In the genomic region with DNA sequence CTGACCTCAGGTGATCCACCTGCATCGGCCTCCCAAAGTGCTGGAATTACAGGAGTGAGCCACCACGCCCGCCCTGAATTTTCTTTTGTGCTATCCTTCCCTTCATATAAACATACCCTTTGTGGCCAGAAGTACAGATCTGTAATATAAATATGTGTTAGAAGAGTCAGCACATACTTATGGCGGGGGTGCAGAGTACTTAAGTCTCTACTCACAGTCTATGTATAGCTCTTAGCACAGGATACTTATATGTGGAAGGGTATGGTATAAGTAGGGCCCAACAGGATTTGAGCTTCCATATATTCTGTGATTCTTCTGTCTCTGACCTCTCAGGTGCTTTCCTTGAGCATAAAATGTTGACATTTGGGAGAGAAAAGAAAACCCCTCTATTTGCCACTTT, we compare ENCODE assay signal across 38 cellular contexts. TPM values are rescaled to one million over a fixed set of nuclear protein-coding genes. Genes with fewer than 3 reads are reported as not detected.
"Had no signal": no experiment of that assay in that cellular context is flagged by ENCODE, and none has a peak within 500 bp of the region (broad histone marks: within the 10 kb centered on the region; RNA-seq: fewer than 3 reads in every experiment).

No MANE protein-coding gene starts in this region.

- DNase-seq: activated B cell treated with CpG ODN at 0.5 μM for 24 hours; activated CD4-positive, alpha-beta memory T cell treated with anti-CD3 and anti-CD28 coated beads for 36 hours; activated CD4-positive, alpha-beta T cell treated with anti-CD3 and anti-CD28 coated beads for 4 hours; activated CD4-positive, alpha-beta T cell treated with anti-CD3 and anti-CD28 coated beads, Interleukin-2, amount 50 U/mL, for 1 hour; activated CD4-positive, alpha-beta T cell treated with anti-CD3 and anti-CD28 coated beads, Interleukin-2, amount 50 U/mL, for 4 hours; activated CD4-positive, CD25-positive, alpha-beta regulatory T cell treated with anti-CD3 and anti-CD28 coated beads, Interleukin-2, amount 50 U/mL, for 72 hours; activated CD8-positive, alpha-beta memory T cell treated with anti-CD3 and anti-CD28 coated beads, Interleukin-2, amount 50 U/mL, for 4 hours; activated CD8-positive, alpha-beta T cell treated with anti-CD3 and anti-CD28 coated beads for 36 hours; activated effector memory CD4-positive, alpha-beta T cell treated with anti-CD3 and anti-CD28 coated beads, Interleukin-2, amount 50 U/mL, for 16 hours; activated gamma-delta T cell treated with Interleukin-2 at 50 U/mL for 16 hours; activated naive CD4-positive, alpha-beta T cell; activated naive CD4-positive, alpha-beta T cell treated with anti-CD3 and anti-CD28 coated beads for 36 hours; activated naive CD4-positive, alpha-beta T cell treated with anti-CD3 and anti-CD28 coated beads, Interleukin-2, amount 50 U/mL, for 16 hours; activated naive CD8-positive, alpha-beta T cell treated with anti-CD3 and anti-CD28 coated beads for 36 hours; activated T-cell treated with anti-CD3 and anti-CD28 coated beads for 4 hours; activated T-cell treated with anti-CD3 and anti-CD28 coated beads, Interleukin-2, amount 50 U/mL, for 1 hour; activated T-cell treated with anti-CD3 and anti-CD28 coated beads, Interleukin-2, amount 50 U/mL, for 4 hours; activated T-cell treated with anti-CD3 and anti-CD28 coated beads, Interleukin-2, amount 50 U/mL, for 72 hours; adrenal gland; amniotic stem cell; aorta; body of pancreas; brain microvascular endothelial cell; central memory CD4-positive, alpha-beta T cell; T-helper 1 cell; T-helper 2 cell; T-helper 9 cell had no signal

- H3K27ac Mint-ChIP-seq: activated B cell treated with CpG ODN at 0.5 μM for 24 hours; activated CD4-positive, alpha-beta memory T cell treated with anti-CD3 and anti-CD28 coated beads for 36 hours; activated CD4-positive, alpha-beta T cell treated with anti-CD3 and anti-CD28 coated beads, Interleukin-2, amount 10 ng/mL, durations not matched to agents 24 days and 14 days; activated CD8-positive, alpha-beta T cell treated with anti-CD3 and anti-CD28 coated beads for 36 hours; activated naive CD4-positive, alpha-beta T cell treated with anti-CD3 and anti-CD28 coated beads for 36 hours; activated naive CD4-positive, alpha-beta T cell treated with anti-CD3 and anti-CD28 coated beads, Interleukin-2, amount 50 U/mL, for 72 hours; activated naive CD8-positive, alpha-beta T cell treated with anti-CD3 and anti-CD28 coated beads for 36 hours; activated T-cell treated with anti-CD3 and anti-CD28 coated beads, Interleukin-2, amount 50 U/mL, for 72 hours; activated T-helper 1 cell treated with anti-CD3 and anti-CD28 coated beads, Interleukin-12 subunit alpha, Interleukin-12 subunit beta, Interleukin-2, Interleukin-4 antibody, amounts not matched to agents 30 ng/mL and 10 ng/mL and 1 ng/mL, durations not matched to agents 14 hours and 24 hours and 36 hours; activated T-helper 17 cell treated with anti-CD3 and anti-CD28 coated beads, Interleukin-2, amount 50 U/mL, for 72 hours; T-helper 1 cell treated with Interleukin-12 subunit alpha and Interleukin-12 subunit beta and Interleukin-4 antibody, amounts not matched to agents 30 μg/mL and 1 μg/mL, for 36 hours; T-helper 2 cell treated with Interferon-gamma antibody and Interleukin-4, amounts not matched to agents 5 μg/mL and 100 μg/mL, for 36 hours had no signal

- H3K27me3 ChIP-seq: adrenal gland, body of pancreas, brain microvascular endothelial cell had no signal

- ATAC-seq: activated CD8-positive, alpha-beta T cell treated with anti-CD3 and anti-CD28 coated beads for 36 hours; activated naive CD4-positive, alpha-beta T cell treated with anti-CD3 and anti-CD28 coated beads, Interleukin-2, amount 50 U/mL, for 72 hours; activated T-cell treated with anti-CD3 and anti-CD28 coated beads, Interleukin-2, amount 50 U/mL, for 4 hours; activated T-cell treated with anti-CD3 and anti-CD28 coated beads, Interleukin-2, amount 50 U/mL, for 72 hours; activated T-helper 17 cell treated with anti-CD3 and anti-CD28 coated beads, Interleukin-2, amount 50 U/mL, for 72 hours; body of pancreas had no signal

- H3K36me3 Mint-ChIP-seq: activated CD4-positive, alpha-beta memory T cell treated with anti-CD3 and anti-CD28 coated beads for 36 hours; activated naive CD4-positive, alpha-beta T cell treated with anti-CD3 and anti-CD28 coated beads, Interleukin-2, amount 50 U/mL, for 72 hours; activated naive CD8-positive, alpha-beta T cell treated with anti-CD3 and anti-CD28 coated beads for 36 hours had no signal

- H3K4me3 Mint-ChIP-seq: activated B cell treated with CpG ODN at 0.5 μM for 24 hours; activated CD4-positive, alpha-beta memory T cell treated with anti-CD3 and anti-CD28 coated beads for 36 hours; activated CD4-positive, alpha-beta T cell treated with anti-CD3 and anti-CD28 coated beads, Interleukin-2, amount 10 ng/mL, durations not matched to agents 24 days and 14 days; activated CD8-positive, alpha-beta T cell treated with anti-CD3 and anti-CD28 coated beads for 36 hours; activated naive CD4-positive, alpha-beta T cell treated with anti-CD3 and anti-CD28 coated beads for 36 hours; activated naive CD8-positive, alpha-beta T cell treated with anti-CD3 and anti-CD28 coated beads for 36 hours; activated T-cell treated with anti-CD3 and anti-CD28 coated beads, Interleukin-2, amount 50 U/mL, for 4 hours; activated T-cell treated with anti-CD3 and anti-CD28 coated beads, Interleukin-2, amount 50 U/mL, for 72 hours; activated T-helper 1 cell treated with anti-CD3 and anti-CD28 coated beads, Interleukin-12 subunit alpha, Interleukin-12 subunit beta, Interleukin-2, Interleukin-4 antibody, amounts not matched to agents 30 ng/mL and 10 ng/mL and 1 ng/mL, durations not matched to agents 14 hours and 24 hours and 36 hours; activated T-helper 17 cell treated with anti-CD3 and anti-CD28 coated beads, Interleukin-2, amount 50 U/mL, for 72 hours; T-helper 1 cell treated with Interleukin-12 subunit alpha and Interleukin-12 subunit beta and Interleukin-4 antibody, amounts not matched to agents 30 μg/mL and 1 μg/mL, for 36 hours; T-helper 2 cell treated with Interferon-gamma antibody and Interleukin-4, amounts not matched to agents 5 μg/mL and 100 μg/mL, for 36 hours had no signal

- H3K36me3 ChIP-seq: adrenal gland, brain microvascular endothelial cell, breast epithelium had no signal

- H3K27me3 Mint-ChIP-seq: activated B cell treated with CpG ODN at 0.5 μM for 24 hours; activated CD4-positive, alpha-beta memory T cell treated with anti-CD3 and anti-CD28 coated beads for 36 hours; activated CD4-positive, alpha-beta T cell treated with anti-CD3 and anti-CD28 coated beads, Interleukin-2, amount 10 ng/mL, durations not matched to agents 24 days and 14 days; activated CD8-positive, alpha-beta T cell treated with anti-CD3 and anti-CD28 coated beads for 36 hours; activated naive CD8-positive, alpha-beta T cell treated with anti-CD3 and anti-CD28 coated beads for 36 hours; activated T-helper 17 cell treated with anti-CD3 and anti-CD28 coated beads, Interleukin-2, amount 50 U/mL, for 72 hours had no signal

- H3K9me3 ChIP-seq: adrenal gland, body of pancreas, breast epithelium had no signal

- H3K9me3 Mint-ChIP-seq: activated B cell treated with CpG ODN at 0.5 μM for 24 hours; activated CD4-positive, alpha-beta memory T cell treated with anti-CD3 and anti-CD28 coated beads for 36 hours; activated CD4-positive, alpha-beta T cell treated with anti-CD3 and anti-CD28 coated beads, Interleukin-2, amount 10 ng/mL, durations not matched to agents 24 days and 14 days; activated CD8-positive, alpha-beta T cell treated with anti-CD3 and anti-CD28 coated beads for 36 hours; activated naive CD4-positive, alpha-beta T cell treated with anti-CD3 and anti-CD28 coated beads for 36 hours; activated naive CD4-positive, alpha-beta T cell treated with anti-CD3 and anti-CD28 coated beads, Interleukin-2, amount 50 U/mL, for 72 hours; activated naive CD8-positive, alpha-beta T cell treated with anti-CD3 and anti-CD28 coated beads for 36 hours; activated T-cell treated with anti-CD3 and anti-CD28 coated beads, Interleukin-2, amount 50 U/mL, for 4 hours; activated T-cell treated with anti-CD3 and anti-CD28 coated beads, Interleukin-2, amount 50 U/mL, for 72 hours; activated T-helper 1 cell treated with anti-CD3 and anti-CD28 coated beads, Interleukin-12 subunit alpha, Interleukin-12 subunit beta, Interleukin-2, Interleukin-4 antibody, amounts not matched to agents 30 ng/mL and 10 ng/mL and 1 ng/mL, durations not matched to agents 14 hours and 24 hours and 36 hours; activated T-helper 17 cell treated with anti-CD3 and anti-CD28 coated beads, Interleukin-2, amount 50 U/mL, for 72 hours; T-helper 1 cell treated with Interleukin-12 subunit alpha and Interleukin-12 subunit beta and Interleukin-4 antibody, amounts not matched to agents 30 μg/mL and 1 μg/mL, for 36 hours; T-helper 2 cell treated with Interferon-gamma antibody and Interleukin-4, amounts not matched to agents 5 μg/mL and 100 μg/mL, for 36 hours had no signal

- H3K27ac ChIP-seq: adrenal gland, body of pancreas, brain microvascular endothelial cell, breast epithelium, VCaP had no signal

- H3K4me3 ChIP-seq: adrenal gland, body of pancreas, breast epithelium had no signal

- H3K4me1 ChIP-seq: adrenal gland, body of pancreas, breast epithelium had no signal

RNA-seq across cellular contexts. Expression of a gene that starts 18.2 kb away (rescaled TPM):
- total RNA-seq: activated B cell treated with CpG ODN at 0.5 μM for 24 hours; activated CD4-positive, alpha-beta T cell treated with anti-CD3 and anti-CD28 coated beads, Interleukin-2, amount 10 ng/mL, durations not matched to agents 24 days and 14 days; activated CD8-positive, alpha-beta memory T cell treated with anti-CD3 and anti-CD28 coated beads for 36 hours; activated T-cell treated with anti-CD3 and anti-CD28 coated beads, Interleukin-2, amount 50 U/mL, for 72 hours; activated T-helper 1 cell treated with anti-CD3 and anti-CD28 coated beads, Interleukin-12 subunit alpha, Interleukin-12 subunit beta, Interleukin-2, Interleukin-4 antibody, amounts not matched to agents 30 ng/mL and 10 ng/mL and 1 ng/mL, durations not matched to agents 14 hours and 24 hours and 36 hours; aorta; astrocyte; cardiac septum had no signal
- polyA plus RNA-seq: aorta had no signal
